Comparison of ENCODE assay signal across 20 cellular contexts in genomic region chr1:232553809-232554208, GRCh38.
DNase-seq lines count a peak whose midpoint lies in the region; ATAC-seq and TF ChIP-seq lines count a peak whose summit lies in the region.
"Had no signal": no experiment of that assay in that cellular context is flagged by ENCODE, and none has a peak within 500 bp of the region (broad histone marks: within the 10 kb centered on the region; RNA-seq: fewer than 3 reads in every experiment).

No MANE protein-coding gene starts in this region.

- H3K56ac ChIP-seq in mesendoderm (ENCODE audit: low read length), result no peak overlapping the region

- DNase-seq in heart right ventricle (no peak), left cardiac atrium (no peak), endodermal cell (peak; percentile 18), mesendoderm (no peak), NCI-H1092 (lab: John Stamatoyannopoulos, UW) (no peak), HFFc6 (no peak), LoVo (ENCODE audit: low spot score) (no peak)
- DNase-seq: activated CD4-positive, alpha-beta memory T cell treated with anti-CD3 and anti-CD28 coated beads for 36 hours; activated naive CD8-positive, alpha-beta T cell treated with anti-CD3 and anti-CD28 coated beads, Interleukin-2, amount 50 U/mL, for 24 hours; naive thymus-derived CD4-positive, alpha-beta T cell; NCI-H1048; NCI-H2107; PC-9; retina; stimulated activated CD4-positive, alpha-beta T cell treated with anti-CD3 and anti-CD28 coated beads, Interleukin-2, amount 100 ng/mL, for 48 hours; stimulated activated CD8-positive, alpha-beta memory T cell treated with anti-CD3 and anti-CD28 coated beads, Interleukin-4, amount 100 ng/mL, for 48 hours had no signal

- intact Hi-C loops in heart right ventricle (cut with DNase I) (loop anchor here in 3 of 10 donors (2.0 to 10.0 kb wide), 4 partner anchors 42 to 233 kb away; no protein-coding TSS in a partner anchor), left cardiac atrium (cut with DNase I) (loop anchor here in 1 of 2 donors (10.0 kb wide), 1 partner anchor 71 kb away; no protein-coding TSS in a partner anchor)

- H3K4me3 ChIP-seq in heart right ventricle, result no peak overlapping the region
- peak overlapping the region; percentile 67 for H3K4me3 ChIP-seq in endodermal cell (ENCODE audit: low read length)
- no peak overlapping the region for H3K4me3 ChIP-seq in mesendoderm (ENCODE audit: low read length)
- H3K4me3 ChIP-seq: K562, PC-9, SK-N-MC had no signal

- H3K9ac ChIP-seq in endodermal cell (ENCODE audit: extremely low read depth, low read length, poor library complexity, severe bottlenecking) (no peak overlapping the region), mesendoderm (ENCODE audit: low read length) (no peak overlapping the region)

- no peak overlapping the region for H2BK120ac ChIP-seq in mesendoderm (ENCODE audit: low read depth, low read length)

- H2BK15ac ChIP-seq in mesendoderm (replicated peaks; ENCODE audit: low read depth), result peak overlapping the region; percentile 28

- H3K79me2 ChIP-seq in mesendoderm (ENCODE audit: control insufficient read depth, insufficient read depth, low read length), result peaks cover 36% of the 10 kb centered on the region

- ATAC-seq in heart right ventricle, result no peak
- ATAC-seq in left cardiac atrium, result no peak
- ATAC-seq in GM21390 (IDR thresholded peaks at IDR 0.05; ENCODE audit: unreplicated experiment), result no peak
- ATAC-seq: activated naive CD8-positive, alpha-beta T cell treated with anti-CD3 and anti-CD28 coated beads, Interleukin-2, amount 50 U/mL, for 24 hours; K562; naive thymus-derived CD4-positive, alpha-beta T cell had no signal

- H2AK5ac ChIP-seq in mesendoderm (ENCODE audit: low read length), result no peak overlapping the region

- peaks cover 84% of the 10 kb centered on the region for H3K4me1 Mint-ChIP-seq in endodermal cell
- H3K4me1 Mint-ChIP-seq in HFFc6 (ENCODE audit: low read depth), result no peaks in the 10 kb centered on the region

- peaks cover 2% of the 10 kb centered on the region for H3K36me3 Mint-ChIP-seq in endodermal cell (ENCODE audit: low read depth)
- no peaks in the 10 kb centered on the region for H3K36me3 Mint-ChIP-seq in HFFc6 (ENCODE audit: low read depth)
- H3K36me3 Mint-ChIP-seq: activated CD4-positive, alpha-beta memory T cell treated with anti-CD3 and anti-CD28 coated beads for 36 hours; naive thymus-derived CD4-positive, alpha-beta T cell had no signal

- H3K27ac Mint-ChIP-seq in endodermal cell (peak overlapping the region; percentile 45), HFFc6 (no peak overlapping the region)
- H3K27ac Mint-ChIP-seq: activated CD4-positive, alpha-beta memory T cell treated with anti-CD3 and anti-CD28 coated beads for 36 hours; activated naive CD8-positive, alpha-beta T cell treated with anti-CD3 and anti-CD28 coated beads, Interleukin-2, amount 50 U/mL, for 24 hours; naive thymus-derived CD4-positive, alpha-beta T cell had no signal

- H3K9me3 ChIP-seq in heart right ventricle (no peaks in the 10 kb centered on the region), endodermal cell (ENCODE audit: control insufficient read depth, low read length) (no peaks in the 10 kb centered on the region)

- H3K18ac ChIP-seq in mesendoderm (ENCODE audit: low read length), result no peak overlapping the region

- H3K36me3 ChIP-seq in heart right ventricle (no peaks in the 10 kb centered on the region), endodermal cell (ENCODE audit: control insufficient read depth, insufficient read depth, low read length) (peaks cover 11% of the 10 kb centered on the region), mesendoderm (ENCODE audit: control insufficient read depth, insufficient read depth, low read length) (no peaks in the 10 kb centered on the region)

- H3K4ac ChIP-seq in mesendoderm (ENCODE audit: low read depth, low read length), result no peak overlapping the region

- peaks cover 9% of the 10 kb centered on the region for H3K79me1 ChIP-seq in mesendoderm (ENCODE audit: low read length)

- H4K5ac ChIP-seq in mesendoderm (ENCODE audit: low read length), result no peak overlapping the region

- H3K27me3 Mint-ChIP-seq in endodermal cell (ENCODE audit: insufficient read depth), result no peaks in the 10 kb centered on the region
- no peaks in the 10 kb centered on the region; the same call in 1 of the 2 replicates for H3K27me3 Mint-ChIP-seq in HFFc6 (ENCODE audit: insufficient read depth)
- H3K27me3 Mint-ChIP-seq: activated CD4-positive, alpha-beta memory T cell treated with anti-CD3 and anti-CD28 coated beads for 36 hours; activated naive CD8-positive, alpha-beta T cell treated with anti-CD3 and anti-CD28 coated beads, Interleukin-2, amount 50 U/mL, for 24 hours had no signal

- H3K23ac ChIP-seq in mesendoderm (ENCODE audit: low read length), result no peak overlapping the region

- TF ChIP-seq CTCF in heart right ventricle (IDR thresholded peaks at IDR 0.05) (no peak), endodermal cell (conservative IDR thresholded peaks at IDR 0.05) (no peak), HFFc6 (IDR thresholded peaks at IDR 0.05) (no peak)

- peak overlapping the region in 9 of 10 donors; percentile 7 to 87 (median 77) for H3K27ac ChIP-seq in heart right ventricle
- H3K27ac ChIP-seq in endodermal cell (ENCODE audit: low read depth, low read length), result peak overlapping the region; percentile 87
- H3K27ac ChIP-seq in mesendoderm (ENCODE audit: low read depth, low read length), result no peak overlapping the region
- H3K27ac ChIP-seq: epithelial cell of prostate, PC-9, SK-N-MC had no signal

- no peak overlapping the region for H2BK5ac ChIP-seq in mesendoderm (ENCODE audit: low read length)

- no peak overlapping the region for H3K4me2 ChIP-seq in mesendoderm (ENCODE audit: low read length)
- H3K4me2 ChIP-seq: PC-9 had no signal

- H3K4me1 ChIP-seq in heart right ventricle, result peaks cover 4 to 95% (median 75%) of the 10 kb centered on the region in 9 donors
- H3K4me1 ChIP-seq in endodermal cell (ENCODE audit: control insufficient read depth, insufficient read depth, low read length), result peaks cover 52% of the 10 kb centered on the region
- H3K4me1 ChIP-seq in mesendoderm (ENCODE audit: control insufficient read depth, low read depth, low read length), result peaks cover 55% of the 10 kb centered on the region

- H3K27me3 ChIP-seq in heart right ventricle, result no peaks in the 10 kb centered on the region
- H3K27me3 ChIP-seq in endodermal cell (ENCODE audit: control insufficient read depth, insufficient read depth, low read length, poor library complexity, severe bottlenecking), result no peaks in the 10 kb centered on the region
- no peaks in the 10 kb centered on the region for H3K27me3 ChIP-seq in mesendoderm (ENCODE audit: insufficient read depth, low read length, poor library complexity)

- no peak overlapping the region for H3K4me3 Mint-ChIP-seq in endodermal cell
- no peak overlapping the region for H3K4me3 Mint-ChIP-seq in HFFc6
- H3K4me3 Mint-ChIP-seq: activated CD4-positive, alpha-beta memory T cell treated with anti-CD3 and anti-CD28 coated beads for 36 hours; activated naive CD8-positive, alpha-beta T cell treated with anti-CD3 and anti-CD28 coated beads, Interleukin-2, amount 50 U/mL, for 24 hours; naive thymus-derived CD4-positive, alpha-beta T cell had no signal

- no peak overlapping the region for H4K8ac ChIP-seq in mesendoderm (ENCODE audit: low read depth, low read length)

- no peaks in the 10 kb centered on the region for H3K9me3 Mint-ChIP-seq in endodermal cell
- H3K9me3 Mint-ChIP-seq in HFFc6, result peaks cover 59% of the 10 kb centered on the region
- H3K9me3 Mint-ChIP-seq: activated CD4-positive, alpha-beta memory T cell treated with anti-CD3 and anti-CD28 coated beads for 36 hours; activated naive CD8-positive, alpha-beta T cell treated with anti-CD3 and anti-CD28 coated beads, Interleukin-2, amount 50 U/mL, for 24 hours; naive thymus-derived CD4-positive, alpha-beta T cell had no signal
